Comparison of ENCODE assay signal across 8 cellular contexts in the genomic region with DNA sequence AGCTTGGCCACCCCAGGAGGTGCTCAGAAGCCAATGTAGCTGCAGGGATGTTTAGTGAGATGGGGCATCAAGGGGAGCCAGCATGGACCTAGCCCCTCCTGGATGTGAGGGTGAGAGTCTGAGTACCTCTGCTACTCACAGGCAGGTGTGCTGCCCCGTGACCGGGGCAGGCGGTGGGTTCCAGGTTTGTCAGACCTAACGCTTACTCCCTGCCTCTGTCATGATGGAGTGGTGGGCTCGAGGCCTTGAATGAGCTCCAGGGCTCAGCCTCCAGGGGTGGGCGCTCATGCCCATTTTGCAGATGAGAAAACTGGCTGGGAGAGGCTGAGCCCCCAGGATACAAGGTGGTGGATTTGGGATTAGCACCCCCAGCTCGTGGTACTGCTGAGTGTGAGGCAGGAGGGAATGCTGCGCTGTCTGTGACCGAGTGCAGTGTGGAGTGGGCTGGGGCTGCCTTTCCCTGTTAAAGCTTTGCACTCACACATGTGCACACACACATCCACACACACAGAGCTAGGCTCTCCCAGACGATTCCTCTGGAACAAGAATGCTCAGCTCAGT. TPM values are rescaled to one million over a fixed set of nuclear protein-coding genes. Genes with fewer than 3 reads are reported as not detected.
DNase-seq lines count a peak whose midpoint lies in the region; ATAC-seq and TF ChIP-seq lines count a peak whose summit lies in the region.

No MANE protein-coding gene starts in this region.

- no peaks in the 10 kb centered on the region for H3K9me3 ChIP-seq in esophagus (ENCODE audit: control insufficient read depth in 2 of 2, insufficient read depth in 1 of 2, low read depth in 1 of 2, low read length in 1 of 2)

- H3K4me1 Mint-ChIP-seq in naive thymus-derived CD8-positive, alpha-beta T cell = peaks cover 3 to 20% (median 11%) of the 10 kb centered on the region in 4 donors

- no peaks in the 10 kb centered on the region for H3K9me3 Mint-ChIP-seq in naive thymus-derived CD8-positive, alpha-beta T cell

- peaks cover 23 to 62% of the 10 kb centered on the region in 2 donors for H3K4me1 ChIP-seq in esophagus (ENCODE audit: control insufficient read depth in 2 of 2, insufficient read depth in 2 of 2, low read length in 1 of 2)

- H3K4me3 ChIP-seq in AG04449 (ENCODE audit: low read depth, low read length) (peak overlapping the region; percentile 72), NB4 (ENCODE audit: low read depth, low read length) (peak overlapping the region; percentile 72), esophagus (ENCODE audit: low read depth in 1 of 2, low read length in 2 of 2) (peak overlapping the region; percentile 72 to 91)

- no peaks in the 10 kb centered on the region for H3K36me3 ChIP-seq in esophagus (ENCODE audit: control insufficient read depth in 2 of 2, insufficient read depth in 2 of 2, low read length in 1 of 2)

- no peaks in the 10 kb centered on the region for H3K27me3 Mint-ChIP-seq in naive thymus-derived CD8-positive, alpha-beta T cell

- TF ChIP-seq CTCF in AG04449 (IDR thresholded peaks at IDR 0.05; ENCODE audit: insufficient read depth, low read length, missing control alignments) (no peak), NB4 (IDR thresholded peaks at IDR 0.05; ENCODE audit: low read depth, low read length) (no peak)

- H3K4me3 Mint-ChIP-seq in naive thymus-derived CD8-positive, alpha-beta T cell = peak overlapping the region in 9 of 10 donors; percentile 12 to 77 (median 52)

- WGBS in esophagus, 2 donors = 26 to 41% methylated on average over 10 of the region's 10 CpGs

- CTCF ChIA-PET in AG04449 (lab: Yijun Ruan, JAX) = interaction anchor here (1.0 to 2.8 kb wide), 10 partner anchors 10 to 164 kb away, joined by 3 to 39 read pairs (median 6); no protein-coding TSS in a partner anchor

- ATAC-seq in naive thymus-derived CD8-positive, alpha-beta T cell = no peak

- H3K36me3 Mint-ChIP-seq in naive thymus-derived CD8-positive, alpha-beta T cell = no peaks in the 10 kb centered on the region

- peak overlapping the region in 1 of 10 donors; percentile 23 for H3K27ac Mint-ChIP-seq in naive thymus-derived CD8-positive, alpha-beta T cell

- no peak for DNase-seq in AG04449 (ENCODE audit: low read depth, low spot score)
- DNase-seq in NB4 (ENCODE audit: low read depth) = no peak
- no peak for DNase-seq in naive thymus-derived CD8-positive, alpha-beta T cell
- DNase-seq in activated CD8-positive, alpha-beta memory T cell treated with anti-CD3 and anti-CD28 coated beads, Interleukin-2, amount 50 U/mL, for 4 hours = no peak
- DNase-seq in Kasumi-1 (lab: John Stamatoyannopoulos, UW) = no peak
- no peak for DNase-seq in dermis blood vessel endothelial cell
- no peak for DNase-seq in GDM1 (lab: John Stamatoyannopoulos, UW)

- no peaks in the 10 kb centered on the region for H3K27me3 ChIP-seq in esophagus (ENCODE audit: control insufficient read depth in 1 of 2, insufficient read depth in 2 of 2, low read length in 2 of 2)

- H3K27ac ChIP-seq in esophagus (ENCODE audit: low read depth in 2 of 2, low read length in 1 of 2) = peak overlapping the region; percentile 92 to 98

- POLR2A ChIA-PET in AG04449 (lab: Yijun Ruan, JAX) = interaction anchor here (0.6 to 2.8 kb wide), 8 partner anchors 10 to 157 kb away, joined by 3 to 16 read pairs (median 4); no protein-coding TSS in a partner anchor
- POLR2A ChIA-PET in naive thymus-derived CD8-positive, alpha-beta T cell (lab: Charles Lee) = interaction anchor here (1.6 kb wide), 1 partner anchor 64 kb away, joined by 6 read pairs; no protein-coding TSS in a partner anchor

- TF ChIP-seq POLR2A in NB4 (IDR thresholded peaks at IDR 0.05; ENCODE audit: extremely low read depth, insufficient read length) = no peak

RNA-seq across cellular contexts. Expression of a gene that starts 1.5 kb away (rescaled TPM):
- 10 to 100 TPM; 31.4 to 63.4 TPM for polyA plus RNA-seq in esophagus
- total RNA-seq in naive thymus-derived CD8-positive, alpha-beta T cell = 1 to 10 TPM; 5.3 to 5.6 TPM
- under 1 TPM; 0.18 to 0.75 (median 0.27) TPM for polyA plus RNA-seq in naive thymus-derived CD8-positive, alpha-beta T cell
- 23.3 and 31.7 TPM in 2 replicates for total RNA-seq in dermis blood vessel endothelial cell
